24 cellular contexts compared by ENCODE assay signal in the genomic region with DNA sequence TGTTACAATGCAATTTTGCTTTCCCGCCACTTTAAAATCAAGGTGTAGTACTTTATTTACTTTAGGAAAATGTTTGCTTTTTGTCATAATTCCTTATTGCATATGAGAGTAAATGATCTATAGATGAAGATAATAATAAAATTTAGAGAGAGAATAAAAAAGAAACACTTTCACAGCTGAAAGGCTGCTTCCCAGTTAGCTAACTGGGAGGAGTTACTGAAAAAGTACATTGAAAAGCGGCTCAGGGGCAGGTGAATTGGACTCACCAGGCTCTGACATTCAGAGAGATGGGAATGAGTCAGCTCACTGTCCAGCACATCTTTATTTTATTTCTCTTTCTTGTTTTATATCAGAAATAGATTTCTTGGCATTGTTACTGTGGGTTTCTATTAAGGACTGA.
"Had no signal": no experiment of that assay in that cellular context is flagged by ENCODE, and none has a peak within 500 bp of the region (broad histone marks: within the 10 kb centered on the region; RNA-seq: fewer than 3 reads in every experiment).

No MANE protein-coding gene starts in this region.

- H3K27me3 ChIP-seq: colonic mucosa, esophagus muscularis mucosa, esophagus squamous epithelium, foreskin keratinocyte, gastrocnemius medialis, gastroesophageal sphincter, heart left ventricle, heart right ventricle had no signal

- H3K27ac ChIP-seq: colonic mucosa, coronary artery, dorsolateral prefrontal cortex, epithelial cell of prostate, esophagus muscularis mucosa, esophagus squamous epithelium, foreskin keratinocyte, gastrocnemius medialis, gastroesophageal sphincter, heart left ventricle, heart right ventricle had no signal

- H3K9me3 ChIP-seq: colonic mucosa, esophagus muscularis mucosa, esophagus squamous epithelium, gastrocnemius medialis, gastroesophageal sphincter, heart left ventricle, heart right ventricle had no signal

- H3K4me3 ChIP-seq: colonic mucosa, coronary artery, dorsolateral prefrontal cortex, esophagus muscularis mucosa, esophagus squamous epithelium, gastrocnemius medialis, gastroesophageal sphincter, heart left ventricle, heart right ventricle had no signal

- ATAC-seq: effector memory CD8-positive, alpha-beta T cell; esophagus mucosa; foreskin keratinocyte; gastrocnemius medialis; gastroesophageal sphincter; heart left ventricle; heart right ventricle had no signal

- H3K36me3 ChIP-seq: colonic mucosa, esophagus muscularis mucosa, esophagus squamous epithelium, gastrocnemius medialis, gastroesophageal sphincter, heart left ventricle, heart right ventricle had no signal

- DNase-seq: colonic mucosa; cortex of kidney; dermis blood vessel endothelial cell; dorsolateral prefrontal cortex; effector CD4-positive, alpha-beta T cell; effector CD8-positive, alpha-beta T cell; effector memory CD4-positive, alpha-beta T cell; effector memory CD8-positive, alpha-beta T cell; endodermal cell; erythroblast; esophagus squamous epithelium; foreskin fibroblast; foreskin keratinocyte; foreskin melanocyte; gastrocnemius medialis; glutamatergic neuron; head of caudate nucleus; heart left ventricle; heart right ventricle had no signal
